ENCODE assay signal across 11 cellular contexts in genomic region chr10:119441151-119441821, GRCh38.
DNase-seq lines count a peak whose midpoint lies in the region; ATAC-seq and TF ChIP-seq lines count a peak whose summit lies in the region.
"Had no signal": no experiment of that assay in that cellular context is flagged by ENCODE, and none has a peak within 500 bp of the region (broad histone marks: within the 10 kb centered on the region; RNA-seq: fewer than 3 reads in every experiment).

No MANE protein-coding gene starts in this region.

- peak; percentile 79 for DNase-seq in IMR-90
- DNase-seq in endothelial cell (ENCODE audit: low spot score): no peak
- peak; percentile 38 for DNase-seq in mucosa of gallbladder (ENCODE audit: low spot score)
- DNase-seq in thyroid gland: no peak
- no peak for DNase-seq in NCI-H2081 treated with DMSO at 0.1 percent for 48 hours (lab: John Stamatoyannopoulos, UW)
- no peak for DNase-seq in NCI-H1417 (lab: John Stamatoyannopoulos, UW)
- no peak for DNase-seq in Kasumi-1 (lab: John Stamatoyannopoulos, UW)
- DNase-seq in CD14-positive monocyte (ENCODE audit: low spot score): no peak
- DNase-seq: activated T-cell treated with anti-CD3 and anti-CD28 coated beads for 4 hours, cortex of kidney, small intestine had no signal

- H2BK120ac ChIP-seq in IMR-90 (ENCODE audit: low read depth, low read length): no peak overlapping the region

- no peak overlapping the region for H4K8ac ChIP-seq in IMR-90 (ENCODE audit: low read depth in 2 of 2, low read length in 2 of 2)

- H4K91ac ChIP-seq in IMR-90 (ENCODE audit: insufficient read depth, low read depth, low read length): no peak overlapping the region

- H3K27me3 Mint-ChIP-seq in endothelial cell (ENCODE audit: unreplicated experiment) (peaks cover 31% of the 10 kb centered on the region), CD14-positive monocyte (ENCODE audit: low read depth in 3 of 3) (peaks cover 0 to 1% (median 1%) of the 10 kb centered on the region in 3 donors)

- H3K4me3 ChIP-seq in IMR-90 (ENCODE audit: insufficient read depth, low read depth, low read length) (no peak overlapping the region), thyroid gland (replicated peaks in 1 of 3) (no peak overlapping the region)

- H3K36me3 Mint-ChIP-seq in endothelial cell (ENCODE audit: low read depth, unreplicated experiment): peaks cover 60% of the 10 kb centered on the region
- H3K36me3 Mint-ChIP-seq in CD14-positive monocyte: peaks cover 20 to 31% of the 10 kb centered on the region in 2 donors

- peaks cover 3 to 4% of the 10 kb centered on the region in 2 experiments; a peak in 2 of 4 replicates for H3K79me1 ChIP-seq in IMR-90 (ENCODE audit: low read depth in 1 of 2, low read length in 2 of 2)

- TF ChIP-seq POLR2A in IMR-90 (IDR thresholded peaks at IDR 0.05; ENCODE audit: low read depth, low read length) (no peak), thyroid gland (IDR thresholded peaks at IDR 0.05) (no peak)

- H3K4me1 Mint-ChIP-seq in endothelial cell (ENCODE audit: unreplicated experiment) (peaks cover 9% of the 10 kb centered on the region), CD14-positive monocyte (peaks cover 2% of the 10 kb centered on the region)

- H2BK20ac ChIP-seq in IMR-90 (ENCODE audit: low read depth, low read length): no peak overlapping the region

- no TSS peak for BruUV-seq in IMR-90 (replicated peaks; lab: Mats Ljungman, UMichigan)

- no peak overlapping the region; the same call in 1 of the 2 replicates for H4K5ac ChIP-seq in IMR-90 (ENCODE audit: low read depth, low read length)

- peaks cover 10% of the 10 kb centered on the region for H4K20me1 ChIP-seq in IMR-90 (ENCODE audit: insufficient read depth, low read length)

- H3K27ac ChIP-seq in IMR-90 (ENCODE audit: insufficient read depth, low read length) (peak overlapping the region; percentile 34; the same call in 1 of the 2 replicates), thyroid gland (peak overlapping the region in 2 of 3 donors; percentile 21 to 40)

- no peak for TF ChIP-seq CTCF in IMR-90 (conservative IDR thresholded peaks at IDR 0.05; ENCODE audit: low read depth, low read length)
- no peak for TF ChIP-seq CTCF in endothelial cell (IDR thresholded peaks at IDR 0.05; ENCODE audit: unreplicated experiment)
- TF ChIP-seq CTCF in thyroid gland (IDR thresholded peaks at IDR 0.05): no peak
- no peak for TF ChIP-seq CTCF in CD14-positive monocyte (IDR thresholded peaks at IDR 0.05)

- H3K56ac ChIP-seq in IMR-90 (ENCODE audit: extremely low read depth, insufficient read depth, low read length): no peak overlapping the region

- no peaks in the 10 kb centered on the region for H3K9me3 ChIP-seq in IMR-90 (ENCODE audit: control insufficient read depth, insufficient read depth, low read length)
- H3K9me3 ChIP-seq in thyroid gland: no peaks in the 10 kb centered on the region

- CTCF ChIA-PET in IMR-90 (lab: Yijun Ruan, JAX): no interaction called here

- intact Hi-C loops in IMR-90 (cut with micrococcal nuclease) (no loop called here), thyroid gland (cut with DNase I) (no loop called here), CD14-positive monocyte (cut with micrococcal nuclease) (loop anchor here in 1 of 2 donors (10.0 kb wide), 1 partner anchor 246 kb away; no protein-coding TSS in a partner anchor)

- no peaks in the 10 kb centered on the region for H3K27me3 ChIP-seq in IMR-90 (ENCODE audit: control insufficient read depth, insufficient read depth, low read length)
- H3K27me3 ChIP-seq in thyroid gland: no peaks in the 10 kb centered on the region

- H3K9ac ChIP-seq in IMR-90 (ENCODE audit: low read depth, low read length): no peak overlapping the region

- no peak overlapping the region for H3K4ac ChIP-seq in IMR-90 (ENCODE audit: low read depth, low read length)

- H3K9me1 ChIP-seq in IMR-90 (ENCODE audit: insufficient read depth, low read length): peaks cover 10% of the 10 kb centered on the region; the same call in 1 of the 2 replicates

- H3K4me1 ChIP-seq in IMR-90 (ENCODE audit: control insufficient read depth, insufficient read depth, low read length) (peaks cover 5% of the 10 kb centered on the region; the same call in 1 of the 2 replicates), thyroid gland (peaks cover 7 to 16% of the 10 kb centered on the region in 2 donors)

- H2BK5ac ChIP-seq in IMR-90 (ENCODE audit: low read depth, low read length, poor library complexity, severe bottlenecking): no peak overlapping the region

- H2AFZ ChIP-seq in IMR-90 (replicated peaks; ENCODE audit: low read length, poor library complexity): no peak overlapping the region

- POLR2A ChIA-PET in IMR-90 (lab: Charles Lee; ENCODE audit: unreplicated experiment): no interaction called here

- H3K9me3 Mint-ChIP-seq in endothelial cell (ENCODE audit: unreplicated experiment): no peaks in the 10 kb centered on the region
- H3K9me3 Mint-ChIP-seq in CD14-positive monocyte: peaks cover 5 to 16% (median 8%) of the 10 kb centered on the region in 7 donors

- H3K27ac Mint-ChIP-seq in endothelial cell (ENCODE audit: unreplicated experiment): peak overlapping the region; percentile 54
- H3K27ac Mint-ChIP-seq in CD14-positive monocyte: no peak overlapping the region

- no peak overlapping the region for H3K4me2 ChIP-seq in IMR-90 (ENCODE audit: low read depth, low read length)

- peak overlapping the region; percentile 31; the same call in 1 of the 2 replicates for H2AK5ac ChIP-seq in IMR-90 (ENCODE audit: low read depth, low read length)

- no peak for TF ChIP-seq RAD21 in IMR-90 (IDR thresholded peaks at IDR 0.05; ENCODE audit: low read length)

- H3K23ac ChIP-seq in IMR-90 (ENCODE audit: low read depth, low read length): no peak overlapping the region

- in situ Hi-C loops in IMR-90 (cut with MboI; ENCODE audit: low sequenced_read_pairs): no loop called here

- ATAC-seq in IMR-90 (ENCODE audit: low read depth): peak; percentile 27; the same call in 1 of the 2 replicates

- H3K18ac ChIP-seq in IMR-90 (ENCODE audit: low read depth, low read length): no peak overlapping the region

- peak overlapping the region; percentile 48 for H3K4me3 Mint-ChIP-seq in endothelial cell (ENCODE audit: unreplicated experiment)
- no peak overlapping the region for H3K4me3 Mint-ChIP-seq in CD14-positive monocyte

- H2BK15ac ChIP-seq in IMR-90 (ENCODE audit: low read depth, low read length): no peak overlapping the region

- H3K14ac ChIP-seq in IMR-90 (replicated peaks; ENCODE audit: low read depth, low read length): no peak overlapping the region

- peak overlapping the region; percentile 56 for H2AK9ac ChIP-seq in IMR-90 (replicated peaks; ENCODE audit: low read depth, low read length, poor library complexity)

- H3K36me3 ChIP-seq in IMR-90 (ENCODE audit: control insufficient read depth, insufficient read depth, low read length): peaks cover 81% of the 10 kb centered on the region
- H3K36me3 ChIP-seq in thyroid gland: peaks cover 0 to 5% of the 10 kb centered on the region in 2 donors

- WGBS in IMR-90 (ENCODE audit: extremely low coverage in 2 of 2, insufficient read length in 1 of 2), 2 experiments: 63% methylated on average over 6 of the region's 18 CpGs; no CpG with 5 or more reads in 1 of the 2 experiments
- WGBS in thyroid gland, 2 donors: 72 to 77% methylated on average over 12 to 18 of the region's 18 CpGs

- dilution Hi-C loops in IMR-90 (cut with HindIII; ENCODE audit: low sequenced_read_pairs, unreplicated experiment): no loop called here

TF ChIP-seq in IMR-90, 13 proteins besides CTCF, POLR2A, EP300 and RAD21:
- TF ChIP-seq FOS (IDR thresholded peaks at IDR 0.05; ENCODE audit: low read depth, low read length) (no peak), CEBPB (IDR thresholded peaks at IDR 0.05; ENCODE audit: low read depth, low read length) (peak; percentile 77; the same call in 1 of the 2 replicates), RCOR1 (IDR thresholded peaks at IDR 0.05; ENCODE audit: insufficient replicate concordance, low read length) (no peak), MAFK (IDR thresholded peaks at IDR 0.05; ENCODE audit: low read depth, low read length) (no peak)

Comparison
In these comparisons a context has a peak if more than half of its experiments do, and no peak if none do; other contexts are left out.
1. DNase-seq: peak in IMR-90 (single experiment) and mucosa of gallbladder (single experiment); none in endothelial cell (single experiment), thyroid gland (0 of 2), NCI-H2081 treated with DMSO at 0.1 percent for 48 hours (single experiment), NCI-H1417 (0 of 3), Kasumi-1 (0 of 2) and CD14-positive monocyte (single experiment).